8 cellular contexts compared by ENCODE assay signal in genomic region chr12:990308-990648, GRCh38. TPM values are rescaled to one million over a fixed set of nuclear protein-coding genes. Genes with fewer than 3 reads are reported as not detected.
DNase-seq lines count a peak whose midpoint lies in the region; ATAC-seq and TF ChIP-seq lines count a peak whose summit lies in the region.

No MANE protein-coding gene starts in this region.

- ATAC-seq in HG03039 (IDR thresholded peaks at IDR 0.05; ENCODE audit: unreplicated experiment): peak; percentile 22
- ATAC-seq in HG03196 (IDR thresholded peaks at IDR 0.05; ENCODE audit: unreplicated experiment): no peak

- H3K9me3 ChIP-seq in OCI-LY1 (ENCODE audit: low read length) (no peaks in the 10 kb centered on the region), trophoblast cell (ENCODE audit: insufficient read depth, low read depth, low read length) (no peaks in the 10 kb centered on the region)

- H4K20me1 ChIP-seq in OCI-LY1 (ENCODE audit: insufficient read depth, low read length): no peaks in the 10 kb centered on the region

- peak overlapping the region; percentile 67 for H3K18ac ChIP-seq in trophoblast cell (ENCODE audit: low read length)

- peak overlapping the region; percentile 80 for H2BK5ac ChIP-seq in trophoblast cell (ENCODE audit: low read depth, low read length, poor library complexity)

- no CpG with 5 or more reads among the region's 27 CpGs for WGBS in trophoblast cell (ENCODE audit: extremely low coverage, insufficient coverage, insufficient read length)
- WGBS in urinary bladder: under 1% methylated on average over 27 of the region's 27 CpGs

- H3K4me1 ChIP-seq in OCI-LY1 (ENCODE audit: insufficient read depth, low read length, severe bottlenecking) (peaks cover 32% of the 10 kb centered on the region), trophoblast cell (ENCODE audit: control insufficient read depth in 1 of 2, insufficient read depth in 2 of 2, low read length in 2 of 2) (peaks cover 3 to 6% of the 10 kb centered on the region in 2 experiments), urinary bladder (ENCODE audit: insufficient read depth) (no peaks in the 10 kb centered on the region)

- H3K79me2 ChIP-seq in OCI-LY1 (ENCODE audit: insufficient read depth, low read length): 0 out of 2 replicates have a peak, but pooled peaks cover 5% of the 10 kb centered on the region
- peaks cover 12% of the 10 kb centered on the region for H3K79me2 ChIP-seq in trophoblast cell (ENCODE audit: control insufficient read depth, insufficient read depth, low read length, poor library complexity)

- no peaks in the 10 kb centered on the region for H3K27me3 ChIP-seq in OCI-LY1 (ENCODE audit: insufficient read depth, low read length)
- no peaks in the 10 kb centered on the region for H3K27me3 ChIP-seq in trophoblast cell (ENCODE audit: insufficient read depth, low read length)

- H3K4me3 ChIP-seq in GM12875 (ENCODE audit: low read depth, low read length): peak overlapping the region; percentile 84
- H3K4me3 ChIP-seq in OCI-LY1 (ENCODE audit: low read depth, low read length, poor library complexity, severe bottlenecking): peak overlapping the region; percentile 78
- H3K4me3 ChIP-seq in trophoblast cell (ENCODE audit: low read depth, low read length): peak overlapping the region; percentile 85
- peak overlapping the region; percentile 99 for H3K4me3 ChIP-seq in urinary bladder (ENCODE audit: low read depth, low read length)

- H4K91ac ChIP-seq in trophoblast cell (ENCODE audit: low read depth, low read length): peak overlapping the region; percentile 91

- TF ChIP-seq CTCF in GM12875 (IDR thresholded peaks at IDR 0.05; ENCODE audit: borderline replicate concordance, insufficient read depth, low read depth, low read length) (no peak), OCI-LY1 (IDR thresholded peaks at IDR 0.05; ENCODE audit: low read length) (no peak)

- H3K4ac ChIP-seq in trophoblast cell (ENCODE audit: low read depth, low read length): peak overlapping the region; percentile 77

- H3K79me1 ChIP-seq in trophoblast cell (ENCODE audit: low read length): peaks cover 11% of the 10 kb centered on the region

- no peaks in the 10 kb centered on the region for H3K9me2 ChIP-seq in OCI-LY1 (ENCODE audit: low read depth, low read length)

- 0 out of 2 replicates have a peak, but pooled peaks cover 7% of the 10 kb centered on the region for H3F3A ChIP-seq in OCI-LY1 (ENCODE audit: insufficient read depth, low read length)

- peak overlapping the region; percentile 78 for H2BK120ac ChIP-seq in trophoblast cell (ENCODE audit: insufficient read depth, low read length, poor library complexity)

- H3K23ac ChIP-seq in trophoblast cell (ENCODE audit: low read length): no peak overlapping the region

- peak in 3 of 4 experiments; percentile 26 to 45 (median 38) for DNase-seq in activated naive CD4-positive, alpha-beta T cell (lab: John Stamatoyannopoulos, UW)
- DNase-seq in globus pallidus (ENCODE audit: low spot score) (peak; percentile 46), trophoblast cell (peak; percentile 32 to 63)

- H3K4me2 ChIP-seq in OCI-LY1 (ENCODE audit: low read length): peak overlapping the region; percentile 91
- peak overlapping the region; percentile 97 for H3K4me2 ChIP-seq in trophoblast cell (ENCODE audit: low read length)

- peak overlapping the region; percentile 82 for H2BK12ac ChIP-seq in trophoblast cell (ENCODE audit: low read length)

- peak overlapping the region; percentile 81 for H3K14ac ChIP-seq in trophoblast cell (ENCODE audit: low read length)

- H2AK5ac ChIP-seq in trophoblast cell (ENCODE audit: low read length): peak overlapping the region; percentile 13

- no peaks in the 10 kb centered on the region; the same call in 1 of the 2 replicates for H3K36me3 ChIP-seq in OCI-LY1 (ENCODE audit: insufficient read depth, low read length)
- H3K36me3 ChIP-seq in trophoblast cell (ENCODE audit: control insufficient read depth in 1 of 2, insufficient read depth in 2 of 2, low read length in 2 of 2): no peaks in the 10 kb centered on the region
- H3K36me3 ChIP-seq in urinary bladder (ENCODE audit: insufficient read depth): no peaks in the 10 kb centered on the region

- H3K27ac ChIP-seq in OCI-LY1 (ENCODE audit: low read depth, low read length, poor library complexity, severe bottlenecking): peak overlapping the region; percentile 19
- H3K27ac ChIP-seq in trophoblast cell (ENCODE audit: low read depth, low read length): peak overlapping the region; percentile 93
- peak overlapping the region; percentile 95 for H3K27ac ChIP-seq in urinary bladder (ENCODE audit: low read depth)

- H4K8ac ChIP-seq in trophoblast cell (ENCODE audit: low read depth, low read length): peak overlapping the region; percentile 97

- H3K9ac ChIP-seq in OCI-LY1 (ENCODE audit: low read length): peak overlapping the region; percentile 82
- peak overlapping the region; percentile 85 for H3K9ac ChIP-seq in trophoblast cell (ENCODE audit: low read length)

- H4K12ac ChIP-seq in trophoblast cell (ENCODE audit: low read depth, low read length): peak overlapping the region; percentile 93

- H2AFZ ChIP-seq in OCI-LY1 (ENCODE audit: low read length): peak overlapping the region; percentile 86
- peak overlapping the region; percentile 76 for H2AFZ ChIP-seq in trophoblast cell (ENCODE audit: insufficient read depth, low read length, poor library complexity)

RNA-seq across cellular contexts. Expression of gene ERC1, which starts 0.7 kb away (rescaled TPM):
- 21.3 and 22.4 TPM in 2 replicates for polyA plus RNA-seq in trophoblast cell (2013)
- total RNA-seq in urinary bladder: 76.7 TPM
- polyA plus RNA-seq in urinary bladder: 26.6 TPM

RNA-seq across cellular contexts. Expression of gene RAD52, which starts 40.8 kb away (rescaled TPM):
- polyA plus RNA-seq in trophoblast cell (2013): 7.8 and 8.2 TPM in 2 replicates
- total RNA-seq in urinary bladder: 31.6 TPM
- polyA plus RNA-seq in urinary bladder: 10.3 TPM

Comparison
In these comparisons a context has a peak if more than half of its experiments do, and no peak if none do; other contexts are left out.
1. H3K27ac ChIP-seq: peak in every context shown above with its lines; median percentile 95 in urinary bladder; 93 in trophoblast cell; 19 in OCI-LY1.